2 cellular contexts compared by ENCODE assay signal in the genomic region with DNA sequence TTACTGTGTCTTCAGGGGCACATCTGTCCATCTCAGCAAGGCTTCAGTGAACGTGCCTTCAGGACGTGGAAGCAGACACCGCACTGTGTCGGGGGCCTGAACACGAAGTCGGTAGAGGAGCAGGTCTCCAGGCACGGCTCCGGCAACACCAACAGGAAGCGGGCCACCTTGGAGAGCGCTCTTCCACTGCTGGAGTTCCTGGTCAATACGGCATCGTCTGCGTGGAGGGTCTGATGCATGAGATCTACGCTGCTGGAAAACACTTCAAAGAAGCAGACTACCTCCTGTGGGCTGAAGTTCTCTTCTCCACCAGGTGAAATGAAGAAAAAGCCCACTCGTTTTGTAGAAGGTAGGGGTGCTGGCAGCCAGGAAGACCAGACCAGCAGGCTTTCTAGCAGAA.
TF ChIP-seq lines count a peak whose summit lies in the region.

No MANE protein-coding gene starts in this region.

TF ChIP-seq in HepG2, 621 proteins besides CTCF, POLR2A, EP300 and RAD21 (continued from another document and continues in another):
- TF ChIP-seq, protein P1, sequence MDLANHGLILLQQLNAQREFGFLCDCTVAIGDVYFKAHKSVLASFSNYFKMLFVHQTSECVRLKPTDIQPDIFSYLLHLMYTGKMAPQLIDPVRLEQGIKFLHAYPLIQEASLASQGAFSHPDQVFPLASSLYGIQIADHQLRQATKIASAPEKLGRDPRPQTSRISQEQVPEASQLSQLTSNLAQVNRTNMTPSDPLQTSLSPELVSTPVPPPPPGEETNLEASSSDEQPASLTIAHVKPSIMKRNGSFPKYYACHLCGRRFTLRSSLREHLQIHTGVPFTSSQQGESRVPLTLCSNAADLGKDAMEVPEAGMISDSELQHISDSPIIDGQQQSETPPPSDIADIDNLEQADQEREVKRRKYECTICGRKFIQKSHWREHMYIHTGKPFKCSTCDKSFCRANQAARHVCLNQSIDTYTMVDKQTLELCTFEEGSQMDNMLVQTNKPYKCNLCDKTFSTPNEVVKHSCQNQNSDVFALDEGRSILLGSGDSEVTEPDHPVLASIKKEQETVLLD (CRISPR knock-in tag; IDR thresholded peaks at IDR 0.05; ENCODE audit: low read depth), result no peak
- TF ChIP-seq, protein P2, sequence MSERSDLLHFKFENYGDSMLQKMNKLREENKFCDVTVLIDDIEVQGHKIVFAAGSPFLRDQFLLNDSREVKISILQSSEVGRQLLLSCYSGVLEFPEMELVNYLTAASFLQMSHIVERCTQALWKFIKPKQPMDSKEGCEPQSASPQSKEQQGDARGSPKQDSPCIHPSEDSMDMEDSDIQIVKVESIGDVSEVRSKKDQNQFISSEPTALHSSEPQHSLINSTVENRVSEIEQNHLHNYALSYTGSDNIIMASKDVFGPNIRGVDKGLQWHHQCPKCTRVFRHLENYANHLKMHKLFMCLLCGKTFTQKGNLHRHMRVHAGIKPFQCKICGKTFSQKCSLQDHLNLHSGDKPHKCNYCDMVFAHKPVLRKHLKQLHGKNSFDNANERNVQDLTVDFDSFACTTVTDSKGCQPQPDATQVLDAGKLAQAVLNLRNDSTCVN (CRISPR knock-in tag; IDR thresholded peaks at IDR 0.05; ENCODE audit: borderline replicate concordance), result no peak
- TF ChIP-seq, protein P3, sequence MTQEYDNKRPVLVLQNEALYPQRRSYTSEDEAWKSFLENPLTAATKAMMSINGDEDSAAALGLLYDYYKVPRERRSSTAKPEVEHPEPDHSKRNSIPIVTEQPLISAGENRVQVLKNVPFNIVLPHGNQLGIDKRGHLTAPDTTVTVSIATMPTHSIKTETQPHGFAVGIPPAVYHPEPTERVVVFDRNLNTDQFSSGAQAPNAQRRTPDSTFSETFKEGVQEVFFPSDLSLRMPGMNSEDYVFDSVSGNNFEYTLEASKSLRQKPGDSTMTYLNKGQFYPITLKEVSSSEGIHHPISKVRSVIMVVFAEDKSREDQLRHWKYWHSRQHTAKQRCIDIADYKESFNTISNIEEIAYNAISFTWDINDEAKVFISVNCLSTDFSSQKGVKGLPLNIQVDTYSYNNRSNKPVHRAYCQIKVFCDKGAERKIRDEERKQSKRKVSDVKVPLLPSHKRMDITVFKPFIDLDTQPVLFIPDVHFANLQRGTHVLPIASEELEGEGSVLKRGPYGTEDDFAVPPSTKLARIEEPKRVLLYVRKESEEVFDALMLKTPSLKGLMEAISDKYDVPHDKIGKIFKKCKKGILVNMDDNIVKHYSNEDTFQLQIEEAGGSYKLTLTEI (CRISPR knock-in tag; conservative IDR thresholded peaks at IDR 0.05), result no peak
- TF ChIP-seq, protein P4, sequence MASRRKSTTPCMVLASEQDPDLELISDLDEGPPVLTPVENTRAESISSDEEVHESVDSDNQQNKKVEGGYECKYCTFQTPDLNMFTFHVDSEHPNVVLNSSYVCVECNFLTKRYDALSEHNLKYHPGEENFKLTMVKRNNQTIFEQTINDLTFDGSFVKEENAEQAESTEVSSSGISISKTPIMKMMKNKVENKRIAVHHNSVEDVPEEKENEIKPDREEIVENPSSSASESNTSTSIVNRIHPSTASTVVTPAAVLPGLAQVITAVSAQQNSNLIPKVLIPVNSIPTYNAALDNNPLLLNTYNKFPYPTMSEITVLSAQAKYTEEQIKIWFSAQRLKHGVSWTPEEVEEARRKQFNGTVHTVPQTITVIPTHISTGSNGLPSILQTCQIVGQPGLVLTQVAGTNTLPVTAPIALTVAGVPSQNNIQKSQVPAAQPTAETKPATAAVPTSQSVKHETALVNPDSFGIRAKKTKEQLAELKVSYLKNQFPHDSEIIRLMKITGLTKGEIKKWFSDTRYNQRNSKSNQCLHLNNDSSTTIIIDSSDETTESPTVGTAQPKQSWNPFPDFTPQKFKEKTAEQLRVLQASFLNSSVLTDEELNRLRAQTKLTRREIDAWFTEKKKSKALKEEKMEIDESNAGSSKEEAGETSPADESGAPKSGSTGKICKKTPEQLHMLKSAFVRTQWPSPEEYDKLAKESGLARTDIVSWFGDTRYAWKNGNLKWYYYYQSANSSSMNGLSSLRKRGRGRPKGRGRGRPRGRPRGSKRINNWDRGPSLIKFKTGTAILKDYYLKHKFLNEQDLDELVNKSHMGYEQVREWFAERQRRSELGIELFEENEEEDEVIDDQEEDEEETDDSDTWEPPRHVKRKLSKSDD (CRISPR knock-in tag; IDR thresholded peaks at IDR 0.05; ENCODE audit: low read depth), result no peak
- no peak for TF ChIP-seq ISL2 (CRISPR knock-in tag; IDR thresholded peaks at IDR 0.05)
- TF ChIP-seq ZNF790 (CRISPR knock-in tag; IDR thresholded peaks at IDR 0.05; ENCODE audit: borderline replicate concordance), result no peak
- TF ChIP-seq GABPA (IDR thresholded peaks at IDR 0.05; ENCODE audit: low read depth, low read length), result 0 out of 2 replicates have a peak, but pooled peaks have one; percentile 18
- TF ChIP-seq GABPA (CRISPR knock-in tag; IDR thresholded peaks at IDR 0.05; ENCODE audit: low read depth), result no peak
- TF ChIP-seq, protein P5, sequence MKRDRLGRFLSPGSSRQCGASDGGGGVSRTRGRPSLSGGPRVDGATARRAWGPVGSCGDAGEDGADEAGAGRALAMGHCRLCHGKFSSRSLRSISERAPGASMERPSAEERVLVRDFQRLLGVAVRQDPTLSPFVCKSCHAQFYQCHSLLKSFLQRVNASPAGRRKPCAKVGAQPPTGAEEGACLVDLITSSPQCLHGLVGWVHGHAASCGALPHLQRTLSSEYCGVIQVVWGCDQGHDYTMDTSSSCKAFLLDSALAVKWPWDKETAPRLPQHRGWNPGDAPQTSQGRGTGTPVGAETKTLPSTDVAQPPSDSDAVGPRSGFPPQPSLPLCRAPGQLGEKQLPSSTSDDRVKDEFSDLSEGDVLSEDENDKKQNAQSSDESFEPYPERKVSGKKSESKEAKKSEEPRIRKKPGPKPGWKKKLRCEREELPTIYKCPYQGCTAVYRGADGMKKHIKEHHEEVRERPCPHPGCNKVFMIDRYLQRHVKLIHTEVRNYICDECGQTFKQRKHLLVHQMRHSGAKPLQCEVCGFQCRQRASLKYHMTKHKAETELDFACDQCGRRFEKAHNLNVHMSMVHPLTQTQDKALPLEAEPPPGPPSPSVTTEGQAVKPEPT (CRISPR knock-in tag; IDR thresholded peaks at IDR 0.05; ENCODE audit: low read depth), result no peak
- TF ChIP-seq CAMTA2 (CRISPR knock-in tag; IDR thresholded peaks at IDR 0.05; ENCODE audit: borderline replicate concordance), result no peak
- no peak for TF ChIP-seq KDM5A (IDR thresholded peaks at IDR 0.05; ENCODE audit: borderline replicate concordance, low read length)

TF ChIP-seq in GM12878, 131 proteins besides CTCF, POLR2A, EP300 and RAD21:
- TF ChIP-seq, protein P6, sequence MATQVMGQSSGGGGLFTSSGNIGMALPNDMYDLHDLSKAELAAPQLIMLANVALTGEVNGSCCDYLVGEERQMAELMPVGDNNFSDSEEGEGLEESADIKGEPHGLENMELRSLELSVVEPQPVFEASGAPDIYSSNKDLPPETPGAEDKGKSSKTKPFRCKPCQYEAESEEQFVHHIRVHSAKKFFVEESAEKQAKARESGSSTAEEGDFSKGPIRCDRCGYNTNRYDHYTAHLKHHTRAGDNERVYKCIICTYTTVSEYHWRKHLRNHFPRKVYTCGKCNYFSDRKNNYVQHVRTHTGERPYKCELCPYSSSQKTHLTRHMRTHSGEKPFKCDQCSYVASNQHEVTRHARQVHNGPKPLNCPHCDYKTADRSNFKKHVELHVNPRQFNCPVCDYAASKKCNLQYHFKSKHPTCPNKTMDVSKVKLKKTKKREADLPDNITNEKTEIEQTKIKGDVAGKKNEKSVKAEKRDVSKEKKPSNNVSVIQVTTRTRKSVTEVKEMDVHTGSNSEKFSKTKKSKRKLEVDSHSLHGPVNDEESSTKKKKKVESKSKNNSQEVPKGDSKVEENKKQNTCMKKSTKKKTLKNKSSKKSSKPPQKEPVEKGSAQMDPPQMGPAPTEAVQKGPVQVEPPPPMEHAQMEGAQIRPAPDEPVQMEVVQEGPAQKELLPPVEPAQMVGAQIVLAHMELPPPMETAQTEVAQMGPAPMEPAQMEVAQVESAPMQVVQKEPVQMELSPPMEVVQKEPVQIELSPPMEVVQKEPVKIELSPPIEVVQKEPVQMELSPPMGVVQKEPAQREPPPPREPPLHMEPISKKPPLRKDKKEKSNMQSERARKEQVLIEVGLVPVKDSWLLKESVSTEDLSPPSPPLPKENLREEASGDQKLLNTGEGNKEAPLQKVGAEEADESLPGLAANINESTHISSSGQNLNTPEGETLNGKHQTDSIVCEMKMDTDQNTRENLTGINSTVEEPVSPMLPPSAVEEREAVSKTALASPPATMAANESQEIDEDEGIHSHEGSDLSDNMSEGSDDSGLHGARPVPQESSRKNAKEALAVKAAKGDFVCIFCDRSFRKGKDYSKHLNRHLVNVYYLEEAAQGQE (IDR thresholded peaks at IDR 0.05; ENCODE audit: low read depth, low read length), result peak; percentile 26; the same call in 1 of the 2 replicates
- no peak for TF ChIP-seq RUNX3 (IDR thresholded peaks at IDR 0.05; ENCODE audit: low read length)
